ENCODE assay signal across 1 cellular context in the genomic region with DNA sequence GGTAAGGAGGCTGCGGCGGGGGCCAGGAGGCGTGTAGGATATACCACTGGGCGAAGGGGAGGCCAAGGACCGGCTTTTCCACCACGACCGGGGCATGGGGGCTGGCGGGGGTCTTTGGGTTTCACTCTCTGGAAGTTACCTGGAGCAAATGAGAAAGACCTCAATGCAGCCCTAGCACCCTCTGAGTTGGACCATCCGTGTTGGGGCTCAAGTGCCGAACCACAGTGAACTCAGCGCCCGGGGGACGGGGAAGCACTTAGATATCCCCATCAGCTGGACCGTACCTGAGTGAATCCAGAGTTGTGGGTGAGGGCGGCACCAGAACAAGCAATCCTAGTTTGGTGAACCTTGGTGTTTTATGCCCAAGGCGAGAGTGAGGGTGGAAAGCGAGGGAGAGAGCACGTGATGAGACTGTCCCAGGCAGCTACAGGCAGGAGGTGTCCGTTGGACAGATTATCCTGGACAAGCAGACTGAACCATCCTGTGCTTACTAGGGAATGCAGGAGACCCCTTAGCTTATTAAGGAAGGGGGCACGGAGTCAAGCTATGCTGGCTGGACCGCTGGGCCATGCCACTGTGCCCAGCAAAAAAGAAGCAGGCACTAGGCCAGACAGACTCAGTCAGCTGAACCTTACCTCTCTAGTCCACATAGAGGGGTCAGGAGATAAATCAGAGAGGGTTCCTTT.
TF ChIP-seq lines count a peak whose summit lies in the region.

No MANE protein-coding gene starts in this region.

TF ChIP-seq in neural cell, 6 proteins besides CTCF, POLR2A, EP300 and RAD21 (continued from another document):
- TF ChIP-seq EZH2 (IDR thresholded peaks at IDR 0.05; ENCODE audit: borderline replicate concordance, insufficient read depth, low read length, poor library complexity, severe bottlenecking), result no peak
- TF ChIP-seq POLR2AphosphoS5 (IDR thresholded peaks at IDR 0.05), result no peak
- TF ChIP-seq MXI1 (conservative IDR thresholded peaks at IDR 0.05; ENCODE audit: poor library complexity, severe bottlenecking), result no peak
- no peak for TF ChIP-seq TAF1 (IDR thresholded peaks at IDR 0.05; ENCODE audit: low read depth)
